ENCODE assay signal across 1 cellular context in genomic region chr17:16442141-16442540, GRCh38.
A peak's percentile ranks its signal among the peaks of the same experiment; 100 is the strongest.
TF ChIP-seq lines count a peak whose summit lies in the region.

No MANE protein-coding gene starts in this region.

TF ChIP-seq in WTC11, 78 proteins besides CTCF, POLR2A, EP300 and RAD21 (continued from another document):
- TF ChIP-seq ZNF532 (CRISPR knock-in tag; IDR thresholded peaks at IDR 0.05; ENCODE audit: borderline replicate concordance) (peak; percentile 71; the same call in 1 of the 2 replicates), EMX1 (CRISPR knock-in tag; IDR thresholded peaks at IDR 0.05) (no peak; the same call in none of the 2 replicates), FOXP4 (CRISPR knock-in tag; IDR thresholded peaks at IDR 0.05) (no peak), ATF6 (CRISPR knock-in tag; IDR thresholded peaks at IDR 0.05) (no peak), CREB1 (CRISPR knock-in tag; IDR thresholded peaks at IDR 0.05) (no peak), ZNF317 (CRISPR knock-in tag; IDR thresholded peaks at IDR 0.05; ENCODE audit: borderline replicate concordance, low read depth) (no peak), HMGA2 (CRISPR knock-in tag; IDR thresholded peaks at IDR 0.05) (no peak), AR (CRISPR knock-in tag; IDR thresholded peaks at IDR 0.05) (peak; percentile 9; the same call in 1 of the 2 replicates), ERG (CRISPR knock-in tag; IDR thresholded peaks at IDR 0.05) (no peak), E2F1 (CRISPR knock-in tag; IDR thresholded peaks at IDR 0.05) (no peak), USF1 (CRISPR knock-in tag; IDR thresholded peaks at IDR 0.05) (no peak), NFATC4 (CRISPR knock-in tag; IDR thresholded peaks at IDR 0.05) (peak; percentile 7), ZSCAN18 (CRISPR knock-in tag; IDR thresholded peaks at IDR 0.05) (no peak), ZNF512 (CRISPR knock-in tag; IDR thresholded peaks at IDR 0.05; ENCODE audit: borderline replicate concordance) (no peak), ZNF671 (CRISPR knock-in tag; IDR thresholded peaks at IDR 0.05) (peak; percentile 92), MLX (CRISPR knock-in tag; IDR thresholded peaks at IDR 0.05) (peak; percentile 32; the same call in 1 of the 2 replicates), CREM (CRISPR knock-in tag; IDR thresholded peaks at IDR 0.05) (no peak), GTF2I (CRISPR knock-in tag; conservative IDR thresholded peaks at IDR 0.05) (no peak), USF2 (CRISPR knock-in tag; IDR thresholded peaks at IDR 0.05) (no peak), ZNF121 (CRISPR knock-in tag; IDR thresholded peaks at IDR 0.05) (no peak)
